ENCODE assay signal across 17 cellular contexts in the genomic region with DNA sequence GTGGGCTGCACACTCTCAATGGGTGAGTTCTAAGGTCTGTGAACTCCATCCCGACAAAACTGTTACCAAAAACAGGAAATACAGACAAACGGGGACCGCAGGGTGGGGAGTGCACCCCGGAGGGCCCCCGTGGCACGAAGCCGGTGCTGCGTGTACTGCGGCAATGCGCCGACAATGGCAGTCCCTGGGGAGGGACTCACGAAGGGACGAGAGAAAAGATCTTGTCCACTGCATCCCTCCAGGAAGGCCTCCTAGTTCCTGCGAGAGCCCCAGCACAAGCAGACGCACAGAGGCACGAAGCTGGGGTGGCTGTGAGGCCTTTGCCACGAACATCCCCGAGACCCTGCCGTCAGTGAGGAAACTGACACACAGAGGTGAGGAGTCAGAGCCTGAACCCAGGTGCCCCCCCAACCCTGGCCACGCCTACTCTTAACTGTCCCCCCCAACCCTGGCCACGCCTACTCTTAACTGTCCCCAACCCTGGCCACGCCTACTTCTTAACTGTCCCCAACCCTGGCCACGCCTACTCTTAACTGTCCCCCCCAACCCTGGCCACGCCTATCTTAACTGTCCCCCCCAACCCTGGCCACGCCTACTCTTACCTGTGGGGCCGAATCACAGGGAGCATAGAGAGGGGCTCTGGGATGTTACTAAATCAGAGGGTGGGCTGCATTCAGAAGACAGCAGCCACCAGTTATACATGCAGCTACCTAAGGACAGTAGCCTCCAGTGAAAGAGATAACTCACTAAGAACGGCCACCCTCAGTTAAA. TPM values are rescaled to one million over a fixed set of nuclear protein-coding genes. Genes with fewer than 3 reads are reported as not detected.
DNase-seq lines count a peak whose midpoint lies in the region; TF ChIP-seq lines count a peak whose summit lies in the region.
"Had no signal": no experiment of that assay in that cellular context is flagged by ENCODE, and none has a peak within 500 bp of the region (broad histone marks: within the 10 kb centered on the region; RNA-seq: fewer than 3 reads in every experiment).

No MANE protein-coding gene starts in this region.

- intact Hi-C loops in MCF 10A (cut with micrococcal nuclease) (no loop called here), mammary epithelial cell (cut with micrococcal nuclease) (no loop called here)

- no peak for TF ChIP-seq CTCF in MCF 10A (IDR thresholded peaks at IDR 0.05; ENCODE audit: unreplicated experiment)
- TF ChIP-seq CTCF in mammary epithelial cell (conservative IDR thresholded peaks at IDR 0.05 in 1 of 2, IDR thresholded peaks at IDR 0.05 in 1 of 2; ENCODE audit: extremely low read depth in 1 of 2, insufficient read depth in 1 of 2, low read depth in 1 of 2, low read length in 2 of 2): no peak
- no peak for TF ChIP-seq CTCF in GM13976 (IDR thresholded peaks at IDR 0.05; ENCODE audit: borderline replicate concordance, control extremely low read depth, extremely low read depth, insufficient read depth, missing control alignments)

- peaks cover 2% of the 10 kb centered on the region for H3K36me3 ChIP-seq in mammary epithelial cell (ENCODE audit: insufficient read depth, low read length)

- H3K27me3 Mint-ChIP-seq in MCF 10A (ENCODE audit: insufficient read depth, unreplicated experiment): no peaks in the 10 kb centered on the region
- H3K27me3 Mint-ChIP-seq in activated naive CD8-positive, alpha-beta T cell: no peaks in the 10 kb centered on the region
- H3K27me3 Mint-ChIP-seq: natural killer cell treated with Interleukin-12 subunit alpha and Interleukin-12 subunit beta and Interleukin-15 and Interleukin-18, amount 100 ng/mL, for 72 hours had no signal

- H3K4me2 ChIP-seq in mammary epithelial cell (ENCODE audit: insufficient read depth, low read depth, low read length): no peak overlapping the region

- DNase-seq in MCF 10A (ENCODE audit: unreplicated experiment) (no peak), mammary epithelial cell (no peak), T-helper 22 cell (ENCODE audit: low read depth) (peak; percentile 58), RPMI8226 (no peak), NCI-H187 (lab: John Stamatoyannopoulos, UW) (no peak), GM13976 (ENCODE audit: low spot score) (no peak)
- DNase-seq in stimulated activated CD8-positive, alpha-beta memory T cell treated with anti-CD3 and anti-CD28 coated beads, Interleukin-7, amount 100 ng/mL, for 1 hour (ENCODE audit: low read depth in 2 of 2): peak; percentile 13 to 40
- DNase-seq: brain microvascular endothelial cell, endodermal cell, NCI-H1105 treated with DMSO at 0.1 percent for 48 hours, NCI-H69 had no signal

- no peaks in the 10 kb centered on the region for H3K9me3 Mint-ChIP-seq in MCF 10A (ENCODE audit: unreplicated experiment)
- H3K9me3 Mint-ChIP-seq in activated naive CD8-positive, alpha-beta T cell (ENCODE audit: low read depth): no peaks in the 10 kb centered on the region
- H3K9me3 Mint-ChIP-seq: endodermal cell; natural killer cell treated with Interleukin-12 subunit alpha and Interleukin-12 subunit beta and Interleukin-15 and Interleukin-18, amount 100 ng/mL, for 72 hours had no signal

- CTCF ChIA-PET in MCF 10A (lab: Yijun Ruan, JAX): no interaction called here
- CTCF ChIA-PET in mammary epithelial cell (lab: Charles Lee; ENCODE audit: low non-redundant PET): no interaction called here

- no peak overlapping the region for H3K9ac ChIP-seq in mammary epithelial cell (ENCODE audit: insufficient read depth, low read length)

- BruUV-seq in MCF 10A (replicated peaks; lab: Mats Ljungman, UMichigan) (TSS peak; percentile 29), mammary epithelial cell (replicated peaks; lab: Mats Ljungman, UMichigan) (no TSS peak)

- peaks cover 20% of the 10 kb centered on the region for H3K4me1 ChIP-seq in mammary epithelial cell (ENCODE audit: insufficient read depth, low read length)

- no peak overlapping the region for H3K4me3 Mint-ChIP-seq in MCF 10A (ENCODE audit: unreplicated experiment)
- H3K4me3 Mint-ChIP-seq in activated naive CD8-positive, alpha-beta T cell: peak overlapping the region; percentile 44
- H3K4me3 Mint-ChIP-seq: endodermal cell; natural killer cell treated with Interleukin-12 subunit alpha and Interleukin-12 subunit beta and Interleukin-15 and Interleukin-18, amount 100 ng/mL, for 72 hours had no signal

- dilution Hi-C loops in mammary epithelial cell (cut with HindIII; ENCODE audit: low sequenced_read_pairs): no loop called here

- POLR2A ChIA-PET in MCF 10A (lab: Yijun Ruan, JAX): no interaction called here

- peaks cover 10% of the 10 kb centered on the region for H3K4me1 Mint-ChIP-seq in MCF 10A (ENCODE audit: insufficient read depth, unreplicated experiment)
- peaks cover 27% of the 10 kb centered on the region for H3K4me1 Mint-ChIP-seq in activated naive CD8-positive, alpha-beta T cell (ENCODE audit: low read depth)
- H3K4me1 Mint-ChIP-seq: endodermal cell had no signal

- no peak overlapping the region for H3K27ac ChIP-seq in mammary epithelial cell (ENCODE audit: insufficient read depth, low read depth, low read length)
- H3K27ac ChIP-seq: brain microvascular endothelial cell, SK-N-MC had no signal

- H3K4me3 ChIP-seq in mammary epithelial cell (replicated peaks in 1 of 3; ENCODE audit: insufficient read depth in 1 of 3, low read depth in 2 of 3, low read length in 3 of 3): no peak overlapping the region
- H3K4me3 ChIP-seq: SK-N-MC had no signal

- peaks cover 45% of the 10 kb centered on the region for H3K36me3 Mint-ChIP-seq in MCF 10A (ENCODE audit: insufficient read depth, unreplicated experiment)
- H3K36me3 Mint-ChIP-seq in activated naive CD8-positive, alpha-beta T cell: no peaks in the 10 kb centered on the region
- H3K36me3 Mint-ChIP-seq: natural killer cell treated with Interleukin-12 subunit alpha and Interleukin-12 subunit beta and Interleukin-15 and Interleukin-18, amount 100 ng/mL, for 72 hours had no signal

- in situ Hi-C loops in mammary epithelial cell (cut with MboI; ENCODE audit: low sequenced_read_pairs in 2 of 2) (no loop called here), GM13976 (cut with MboI; ENCODE audit: low sequenced_read_pairs, unreplicated experiment) (no loop called here)

- H3K27me3 ChIP-seq in mammary epithelial cell (ENCODE audit: insufficient read depth, low read length): no peaks in the 10 kb centered on the region
- H3K27me3 ChIP-seq: brain microvascular endothelial cell had no signal

- no peak overlapping the region for H2AFZ ChIP-seq in mammary epithelial cell (ENCODE audit: low read depth, low read length)

- H3K79me2 ChIP-seq in mammary epithelial cell (ENCODE audit: insufficient read depth, low read length): peaks cover 17% of the 10 kb centered on the region

- 84% methylated on average over 15 of the region's 27 CpGs for WGBS in mammary epithelial cell (ENCODE audit: low coverage, missing lambda C conversion rate)

- H4K20me1 ChIP-seq in mammary epithelial cell (ENCODE audit: insufficient read depth, low read length): no peaks in the 10 kb centered on the region

- H3K27ac Mint-ChIP-seq in MCF 10A (ENCODE audit: low read depth, unreplicated experiment): no peak overlapping the region
- peak overlapping the region; percentile 70 for H3K27ac Mint-ChIP-seq in activated naive CD8-positive, alpha-beta T cell
- H3K27ac Mint-ChIP-seq: endodermal cell; natural killer cell treated with Interleukin-12 subunit alpha and Interleukin-12 subunit beta and Interleukin-15 and Interleukin-18, amount 100 ng/mL, for 72 hours had no signal

- no peaks in the 10 kb centered on the region for H3K9me3 ChIP-seq in mammary epithelial cell (replicated peaks; ENCODE audit: insufficient read depth, low read length)

RNA-seq across cellular contexts. Expression of a gene that starts 4.2 kb away (rescaled TPM):
- 52.7 and 61.0 TPM in 2 replicates for total RNA-seq in MCF 10A (2022)
- 10 to 100 TPM; 22.5 to 36.1 TPM for total RNA-seq in mammary epithelial cell
- 21.7 TPM for polyA plus RNA-seq in mammary epithelial cell
- 15.7 TPM for polyA minus RNA-seq in mammary epithelial cell

RNA-seq across cellular contexts. Expression of a gene that starts 4.5 kb away (rescaled TPM):
- total RNA-seq in MCF 10A (2022) (not detected in 2 replicates), mammary epithelial cell (not detected)
- not detected for polyA plus RNA-seq in mammary epithelial cell
- polyA minus RNA-seq in mammary epithelial cell: not detected
- total RNA-seq: endodermal cell; kidney epithelial cell; natural killer cell treated with Interleukin-12 subunit alpha and Interleukin-12 subunit beta and Interleukin-15 and Interleukin-18, amount 100 ng/mL, for 72 hours; sciatic nerve; urinary bladder had no signal
- polyA plus RNA-seq: urinary bladder had no signal

RNA-seq across cellular contexts. Expression of a gene that starts 24.2 kb away (rescaled TPM):
- total RNA-seq in MCF 10A (2022): 65.7 and 73.6 TPM in 2 replicates
- 10 to 100 TPM; 39.3 to 53.1 TPM for total RNA-seq in mammary epithelial cell
- polyA plus RNA-seq in mammary epithelial cell: 40.1 TPM
- polyA minus RNA-seq in mammary epithelial cell: 24.4 TPM

RNA-seq across cellular contexts. Expression of a gene that starts 28.3 kb away (rescaled TPM):
- total RNA-seq in MCF 10A (2022): not detected in 2 replicates
- total RNA-seq in mammary epithelial cell: not detected
- polyA plus RNA-seq in mammary epithelial cell: 0.05 TPM
- not detected for polyA minus RNA-seq in mammary epithelial cell
- total RNA-seq: sciatic nerve, urinary bladder had no signal

RNA-seq across cellular contexts. Expression of a gene that starts 29.3 kb away (rescaled TPM):
- total RNA-seq in MCF 10A (2022): 0.88 and 1.1 TPM in 2 replicates
- 1 to 10 TPM in 1 of 2 donors, under 1 TPM in 1; 0.50 to 1.3 TPM for total RNA-seq in mammary epithelial cell
- polyA plus RNA-seq in mammary epithelial cell: 1.0 TPM
- not detected for polyA minus RNA-seq in mammary epithelial cell

Comparison
In these comparisons a context has a peak if more than half of its experiments do, and no peak if none do; other contexts are left out.
1. DNase-seq: peak in T-helper 22 cell (single experiment) and stimulated activated CD8-positive, alpha-beta memory T cell treated with anti-CD3 and anti-CD28 coated beads, Interleukin-7, amount 100 ng/mL, for 1 hour (2 of 2); none in MCF 10A (single experiment), mammary epithelial cell (single experiment), RPMI8226 (single experiment), NCI-H187 (0 of 2) and GM13976 (single experiment).